In genomic region chr9:35112257-35113020, GRCh38 we compare ENCODE assay signal across 9 cellular contexts. TPM values are rescaled to one million over a fixed set of nuclear protein-coding genes. Genes with fewer than 3 reads are reported as not detected.
DNase-seq lines count a peak whose midpoint lies in the region; ATAC-seq, FAIRE-seq and TF ChIP-seq lines count a peak whose summit lies in the region.
"Had no signal": no experiment of that assay in that cellular context is flagged by ENCODE, and none has a peak within 500 bp of the region (broad histone marks: within the 10 kb centered on the region; RNA-seq: fewer than 3 reads in every experiment).

No MANE protein-coding gene starts in this region.

- no peaks in the 10 kb centered on the region for H3K27me3 Mint-ChIP-seq in CD4-positive, alpha-beta T cell
- peaks cover 2% of the 10 kb centered on the region for H3K27me3 Mint-ChIP-seq in neural progenitor cell (ENCODE audit: insufficient read depth, low read depth)

- CTCF ChIA-PET in CD4-positive, alpha-beta T cell (lab: Charles Lee), result interaction anchor here (1.0 to 1.9 kb wide), 3 partner anchors 10 to 147 kb away, joined by 3 to 15 read pairs (median 4); partner anchors contain the start of genes PIGO and STOML2
- CTCF ChIA-PET in Panc1 (lab: Charles Lee), result no interaction called here
- CTCF ChIA-PET in endothelial cell of umbilical vein (lab: Charles Lee), result interaction anchor here (0.8 to 2.7 kb wide), 5 partner anchors 10 to 364 kb away, joined by 3 to 13 read pairs (median 6); partner anchors contain the start of genes PIGO and STOML2

- H3K9ac ChIP-seq in endothelial cell of umbilical vein (replicated peaks; ENCODE audit: extremely low read depth, insufficient read depth, low read length), result peak overlapping the region; percentile 58
- no peak overlapping the region for H3K9ac ChIP-seq in neural progenitor cell

- H3K4me3 Mint-ChIP-seq in CD4-positive, alpha-beta T cell, result peak overlapping the region; percentile 93
- peak overlapping the region; percentile 88 for H3K4me3 Mint-ChIP-seq in neural progenitor cell

- no peak overlapping the region for H2AFZ ChIP-seq in endothelial cell of umbilical vein (ENCODE audit: low read depth, low read length)
- H2AFZ ChIP-seq in neural progenitor cell (replicated peaks), result peak overlapping the region; percentile 2

- H3K79me2 ChIP-seq in endothelial cell of umbilical vein (ENCODE audit: control insufficient read depth, insufficient read depth, low read length) (peaks cover 30% of the 10 kb centered on the region), neural progenitor cell (ENCODE audit: low read depth) (peaks cover 29% of the 10 kb centered on the region)

- intact Hi-C loops in CD4-positive, alpha-beta T cell (cut with DNase I, micrococcal nuclease), result loop anchor here (5.0 to 10.0 kb wide), 6 partner anchors 40 to 702 kb away; partner anchors contain the start of genes SPAG8 (in 2 of the 2), CREB3 (in 1 of the 2), ENHO (in 1 of the 2) and HINT2 (in 1 of the 2)
- intact Hi-C loops in Panc1 (cut with micrococcal nuclease; ENCODE audit: unreplicated experiment), result no loop called here
- intact Hi-C loops in endothelial cell of umbilical vein (cut with micrococcal nuclease), result loop anchor here (5.0 kb wide), 2 partner anchors 215 to 490 kb away; a partner anchor contains a TSS

- H3K4me3 ChIP-seq in Panc1 (ENCODE audit: low read depth in 2 of 2, low read length in 2 of 2) (peak overlapping the region; percentile 60 to 82), endothelial cell of umbilical vein (replicated peaks in 1 of 3; ENCODE audit: insufficient read depth in 1 of 3, low read depth in 1 of 3, low read length in 3 of 3) (peak overlapping the region in 1 of 3 experiments; percentile 38), neural progenitor cell (peak overlapping the region; percentile 71)

- DNase-seq in CD4-positive, alpha-beta T cell, result no peak
- no peak for DNase-seq in Panc1 (ENCODE audit: low read depth, low spot score)
- DNase-seq in endothelial cell of umbilical vein (ENCODE audit: low read depth, low spot score), result peak; percentile 28
- DNase-seq in neural progenitor cell (ENCODE audit: low spot score), result no peak
- no peak for DNase-seq in mucosa of gallbladder (ENCODE audit: low spot score)
- no peak for DNase-seq in cortex of kidney (lab: John Stamatoyannopoulos, UW)
- no peak for DNase-seq in NCI-H446 (lab: John Stamatoyannopoulos, UW)

- BruUV-seq in Panc1 (replicated peaks; lab: Mats Ljungman, UMichigan) (no TSS peak), endothelial cell of umbilical vein (replicated peaks; lab: Mats Ljungman, UMichigan) (no TSS peak)

- POLR2A ChIA-PET in CD4-positive, alpha-beta T cell (lab: Charles Lee), result interaction anchor here (0.7 to 6.8 kb wide), 5 partner anchors 9 to 47 kb away, joined by 3 to 46 read pairs (median 13); partner anchors contain the start of genes FANCG, PIGO, STOML2 and VCP
- POLR2A ChIA-PET in Panc1 (lab: Charles Lee) (interaction anchor here (0.6 kb wide), 1 partner anchor 1088 kb away, joined by 3 read pairs; no protein-coding TSS in a partner anchor), endothelial cell of umbilical vein (lab: Charles Lee) (interaction anchor here (1.6 to 1.7 kb wide), 2 partner anchors 9 to 40 kb away, joined by 6 to 8 read pairs; partner anchors contain the start of genes STOML2 and VCP)

- no peaks in the 10 kb centered on the region for H3K9me3 Mint-ChIP-seq in CD4-positive, alpha-beta T cell
- no peaks in the 10 kb centered on the region for H3K9me3 Mint-ChIP-seq in neural progenitor cell

- H4K20me1 ChIP-seq in endothelial cell of umbilical vein (replicated peaks; ENCODE audit: control insufficient read depth, extremely low read depth, insufficient read depth, low read length) (no peaks in the 10 kb centered on the region), neural progenitor cell (ENCODE audit: low read depth) (peaks cover 23% of the 10 kb centered on the region)

- H3K27ac ChIP-seq in CD4-positive, alpha-beta T cell (ENCODE audit: low read depth, low read length), result peak overlapping the region; percentile 47
- H3K27ac ChIP-seq in Panc1 (ENCODE audit: low read length) (peak overlapping the region; percentile 97), endothelial cell of umbilical vein (ENCODE audit: insufficient read depth, low read depth, low read length) (peak overlapping the region; percentile 92), neural progenitor cell (no peak overlapping the region)

- ATAC-seq in CD4-positive, alpha-beta T cell (ENCODE audit: poor library complexity), result no peak
- no peak for ATAC-seq in Panc1
- no peak for ATAC-seq in GM19324 (IDR thresholded peaks at IDR 0.05; ENCODE audit: low FRiP score, unreplicated experiment)

- H3K4me2 ChIP-seq in endothelial cell of umbilical vein (ENCODE audit: insufficient read depth, low read length), result peak overlapping the region; percentile 69
- peak overlapping the region; percentile 74 for H3K4me2 ChIP-seq in neural progenitor cell

- H3K9me3 ChIP-seq in CD4-positive, alpha-beta T cell (ENCODE audit: control insufficient read depth, low read length), result no peaks in the 10 kb centered on the region
- H3K9me3 ChIP-seq in Panc1 (ENCODE audit: control insufficient read depth, insufficient read depth, low read depth, low read length), result no peaks in the 10 kb centered on the region
- H3K9me3 ChIP-seq in endothelial cell of umbilical vein (replicated peaks; ENCODE audit: control insufficient read depth, insufficient read depth, low read length), result no peaks in the 10 kb centered on the region
- no peaks in the 10 kb centered on the region for H3K9me3 ChIP-seq in neural progenitor cell (ENCODE audit: low read depth)

- H3K4me1 Mint-ChIP-seq in CD4-positive, alpha-beta T cell (ENCODE audit: low read depth), result peaks cover 67% of the 10 kb centered on the region
- H3K4me1 Mint-ChIP-seq in neural progenitor cell, result peaks cover 58% of the 10 kb centered on the region

- TF ChIP-seq POLR2A in endothelial cell of umbilical vein (IDR thresholded peaks at IDR 0.05; ENCODE audit: low read depth, low read length), result no peak

- H3F3A ChIP-seq in neural progenitor cell (ENCODE audit: low read depth), result peaks cover 27% of the 10 kb centered on the region

- H3K36me3 Mint-ChIP-seq in CD4-positive, alpha-beta T cell (ENCODE audit: low read depth), result peaks cover 21% of the 10 kb centered on the region
- peaks cover 12% of the 10 kb centered on the region for H3K36me3 Mint-ChIP-seq in neural progenitor cell

- peak overlapping the region; percentile 84 for H3K27ac Mint-ChIP-seq in CD4-positive, alpha-beta T cell
- H3K27ac Mint-ChIP-seq in neural progenitor cell, result peak overlapping the region; percentile 61

- no peaks in the 10 kb centered on the region for H3K27me3 ChIP-seq in CD4-positive, alpha-beta T cell (ENCODE audit: control insufficient read depth, insufficient read depth, low read length)
- H3K27me3 ChIP-seq in Panc1 (ENCODE audit: control insufficient read depth, insufficient read depth, low read length), result no peaks in the 10 kb centered on the region
- H3K27me3 ChIP-seq in endothelial cell of umbilical vein (ENCODE audit: control insufficient read depth in 2 of 2, insufficient read depth in 2 of 2, low read length in 2 of 2), result no peaks in the 10 kb centered on the region
- H3K27me3 ChIP-seq in neural progenitor cell, result no peaks in the 10 kb centered on the region

- in situ Hi-C loops in Panc1 (cut with HindIII; ENCODE audit: low pct_unique_long_range_greater_than_20kb, low sequenced_read_pairs), result no loop called here

- H3K36me3 ChIP-seq in Panc1 (ENCODE audit: control insufficient read depth, insufficient read depth, low read length) (no peaks in the 10 kb centered on the region), endothelial cell of umbilical vein (ENCODE audit: control insufficient read depth in 2 of 2, extremely low read depth in 1 of 2, insufficient read depth in 2 of 2, low read length in 2 of 2) (peaks cover 0 to 10% of the 10 kb centered on the region in 2 experiments), neural progenitor cell (no peaks in the 10 kb centered on the region)

- H3K4me1 ChIP-seq in Panc1 (ENCODE audit: control insufficient read depth, insufficient read depth, low read length), result peaks cover 39% of the 10 kb centered on the region
- peaks cover 52% of the 10 kb centered on the region for H3K4me1 ChIP-seq in endothelial cell of umbilical vein (ENCODE audit: control insufficient read depth, extremely low read depth, insufficient read depth, low read length)
- H3K4me1 ChIP-seq in neural progenitor cell, result peaks cover 23% of the 10 kb centered on the region

- TF ChIP-seq CTCF in CD4-positive, alpha-beta T cell (IDR thresholded peaks at IDR 0.05), result no peak
- TF ChIP-seq CTCF in Panc1 (IDR thresholded peaks at IDR 0.05) (no peak), endothelial cell of umbilical vein (IDR thresholded peaks at IDR 0.05; ENCODE audit: extremely low read depth in 1 of 2, insufficient read depth in 1 of 2, low read depth in 1 of 2, low read length in 2 of 2) (no peak), neural progenitor cell (IDR thresholded peaks at IDR 0.05) (no peak)

- H3K9me1 ChIP-seq in endothelial cell of umbilical vein (replicated peaks; ENCODE audit: control insufficient read depth, extremely low read depth, insufficient read depth, low read length), result no peaks in the 10 kb centered on the region

- peak; percentile 63 for FAIRE-seq in endothelial cell of umbilical vein (lab: Jason Lieb, UNC)
- FAIRE-seq: islet of Langerhans had no signal

- dilution Hi-C loops in endothelial cell of umbilical vein (cut with MboI; ENCODE audit: extremely low pct_ligation_motif_present, low sequenced_read_pairs), result no loop called here

RNA-seq across cellular contexts. Expression of gene ATOSB, which starts 3.2 kb away (rescaled TPM):
- total RNA-seq in CD4-positive, alpha-beta T cell, result 1 to 10 TPM; 5.0 to 5.1 TPM
- total RNA-seq in Panc1 (2021; ENCODE audit: unreplicated experiment), result 23.6 TPM
- polyA plus RNA-seq in Panc1 (2012; ENCODE audit: insufficient read length), result 27.3 TPM
- 34.7 and 39.4 TPM in 2 replicates for total RNA-seq in endothelial cell of umbilical vein
- polyA plus RNA-seq in endothelial cell of umbilical vein, result 58.0 and 69.6 TPM in 2 replicates
- polyA plus RNA-seq in endothelial cell of umbilical vein (2011; cell fraction: cytosol; rRNA removed), result 40.5 and 44.3 TPM in 2 replicates
- polyA plus RNA-seq in endothelial cell of umbilical vein (2011; cell fraction: nucleus; rRNA removed), result 63.3 and 68.1 TPM in 2 replicates
- 39.3 and 47.8 TPM in 2 replicates for polyA plus RNA-seq in endothelial cell of umbilical vein (2012)
- polyA minus RNA-seq in endothelial cell of umbilical vein, result 36.1 and 38.5 TPM in 2 replicates
- 3.2 TPM for polyA minus RNA-seq in endothelial cell of umbilical vein (2011; cell fraction: cytosol; rRNA and poly(A)+ RNA removed)
- 13.1 and 14.2 TPM in 2 replicates for polyA minus RNA-seq in endothelial cell of umbilical vein (2011; cell fraction: nucleus; rRNA and poly(A)+ RNA removed)
- 8.5 and 19.8 TPM in 2 replicates for total RNA-seq in neural progenitor cell (ENCODE audit: low replicate concordance)
- 18.3 TPM for total RNA-seq in mucosa of gallbladder

RNA-seq across cellular contexts. Expression of gene STOML2, which starts 9.5 kb away (rescaled TPM):
- 10 to 100 TPM; 29.8 to 30.5 TPM for total RNA-seq in CD4-positive, alpha-beta T cell
- total RNA-seq in Panc1 (2021; ENCODE audit: unreplicated experiment) (264 TPM), endothelial cell of umbilical vein (142 and 144 TPM in 2 replicates), neural progenitor cell (ENCODE audit: low replicate concordance) (114 and 130 TPM in 2 replicates), mucosa of gallbladder (94.9 TPM)
- polyA plus RNA-seq in Panc1 (2012; ENCODE audit: insufficient read length), result 233 TPM
- polyA plus RNA-seq in endothelial cell of umbilical vein, result 187 and 206 TPM in 2 replicates
- 186 and 208 TPM in 2 replicates for polyA plus RNA-seq in endothelial cell of umbilical vein (2011; cell fraction: cytosol; rRNA removed)
- 142 and 153 TPM in 2 replicates for polyA plus RNA-seq in endothelial cell of umbilical vein (2011; cell fraction: nucleus; rRNA removed)
- 155 and 168 TPM in 2 replicates for polyA plus RNA-seq in endothelial cell of umbilical vein (2012)
- polyA minus RNA-seq in endothelial cell of umbilical vein, result 80.6 and 98.1 TPM in 2 replicates
- 36.0 TPM for polyA minus RNA-seq in endothelial cell of umbilical vein (2011; cell fraction: cytosol; rRNA and poly(A)+ RNA removed)
- 21.5 and 27.6 TPM in 2 replicates for polyA minus RNA-seq in endothelial cell of umbilical vein (2011; cell fraction: nucleus; rRNA and poly(A)+ RNA removed)

RNA-seq across cellular contexts. Expression of gene PIGO, which starts 16.0 kb away (rescaled TPM):
- 10 to 100 TPM; 17.5 to 18.9 TPM for total RNA-seq in CD4-positive, alpha-beta T cell
- total RNA-seq in Panc1 (2021; ENCODE audit: unreplicated experiment), result 58.7 TPM
- 53.6 TPM for polyA plus RNA-seq in Panc1 (2012; ENCODE audit: insufficient read length)
- total RNA-seq in endothelial cell of umbilical vein, result 17.7 and 23.5 TPM in 2 replicates
- 27.3 and 29.8 TPM in 2 replicates for polyA plus RNA-seq in endothelial cell of umbilical vein
- 15.6 and 15.7 TPM in 2 replicates for polyA plus RNA-seq in endothelial cell of umbilical vein (2011; cell fraction: cytosol; rRNA removed)
- polyA plus RNA-seq in endothelial cell of umbilical vein (2011; cell fraction: nucleus; rRNA removed), result 37.9 and 39.9 TPM in 2 replicates
- 12.1 and 16.4 TPM in 2 replicates for polyA plus RNA-seq in endothelial cell of umbilical vein (2012)
- polyA minus RNA-seq in endothelial cell of umbilical vein, result 26.8 and 30.7 TPM in 2 replicates
- polyA minus RNA-seq in endothelial cell of umbilical vein (2011; cell fraction: cytosol; rRNA and poly(A)+ RNA removed), result 17.0 TPM
- 14.3 and 21.3 TPM in 2 replicates for polyA minus RNA-seq in endothelial cell of umbilical vein (2011; cell fraction: nucleus; rRNA and poly(A)+ RNA removed)
- total RNA-seq in neural progenitor cell (ENCODE audit: low replicate concordance), result 12.3 and 21.6 TPM in 2 replicates
- 35.9 TPM for total RNA-seq in mucosa of gallbladder

RNA-seq across cellular contexts. Expression of gene FANCG, which starts 32.7 kb away (rescaled TPM):
- 10 to 100 TPM; 21.7 to 24.6 TPM for total RNA-seq in CD4-positive, alpha-beta T cell
- 73.8 TPM for total RNA-seq in Panc1 (2021; ENCODE audit: unreplicated experiment)
- 36.9 TPM for polyA plus RNA-seq in Panc1 (2012; ENCODE audit: insufficient read length)
- total RNA-seq in endothelial cell of umbilical vein, result 50.0 and 58.0 TPM in 2 replicates
- polyA plus RNA-seq in endothelial cell of umbilical vein, result 26.5 and 31.6 TPM in 2 replicates
- 25.1 and 25.9 TPM in 2 replicates for polyA plus RNA-seq in endothelial cell of umbilical vein (2011; cell fraction: cytosol; rRNA removed)
- 136 and 163 TPM in 2 replicates for polyA plus RNA-seq in endothelial cell of umbilical vein (2011; cell fraction: nucleus; rRNA removed)
- polyA plus RNA-seq in endothelial cell of umbilical vein (2012), result 34.0 and 48.0 TPM in 2 replicates
- polyA minus RNA-seq in endothelial cell of umbilical vein, result 31.6 and 38.1 TPM in 2 replicates
- polyA minus RNA-seq in endothelial cell of umbilical vein (2011; cell fraction: cytosol; rRNA and poly(A)+ RNA removed), result 33.4 TPM
- 38.6 and 53.9 TPM in 2 replicates for polyA minus RNA-seq in endothelial cell of umbilical vein (2011; cell fraction: nucleus; rRNA and poly(A)+ RNA removed)
- total RNA-seq in neural progenitor cell (ENCODE audit: low replicate concordance), result 89.4 and 97.1 TPM in 2 replicates
- total RNA-seq in mucosa of gallbladder, result 17.4 TPM

RNA-seq across cellular contexts. Expression of gene VCP, which starts 40.0 kb away (rescaled TPM):
- total RNA-seq in CD4-positive, alpha-beta T cell, result 100 to 1,000 TPM; 218 to 245 TPM
- total RNA-seq in Panc1 (2021; ENCODE audit: unreplicated experiment) (472 TPM), endothelial cell of umbilical vein (450 and 493 TPM in 2 replicates), neural progenitor cell (ENCODE audit: low replicate concordance) (238 and 309 TPM in 2 replicates), mucosa of gallbladder (243 TPM)
- 419 TPM for polyA plus RNA-seq in Panc1 (2012; ENCODE audit: insufficient read length)
- polyA plus RNA-seq in endothelial cell of umbilical vein, result 310 and 349 TPM in 2 replicates
- polyA plus RNA-seq in endothelial cell of umbilical vein (2011; cell fraction: cytosol; rRNA removed), result 326 and 364 TPM in 2 replicates
- polyA plus RNA-seq in endothelial cell of umbilical vein (2011; cell fraction: nucleus; rRNA removed), result 575 and 655 TPM in 2 replicates
- 540 and 568 TPM in 2 replicates for polyA plus RNA-seq in endothelial cell of umbilical vein (2012)
- polyA minus RNA-seq in endothelial cell of umbilical vein, result 905 and 912 TPM in 2 replicates
- polyA minus RNA-seq in endothelial cell of umbilical vein (2011; cell fraction: cytosol; rRNA and poly(A)+ RNA removed), result 223 TPM
- polyA minus RNA-seq in endothelial cell of umbilical vein (2011; cell fraction: nucleus; rRNA and poly(A)+ RNA removed), result 389 and 396 TPM in 2 replicates
